In the genomic region with DNA sequence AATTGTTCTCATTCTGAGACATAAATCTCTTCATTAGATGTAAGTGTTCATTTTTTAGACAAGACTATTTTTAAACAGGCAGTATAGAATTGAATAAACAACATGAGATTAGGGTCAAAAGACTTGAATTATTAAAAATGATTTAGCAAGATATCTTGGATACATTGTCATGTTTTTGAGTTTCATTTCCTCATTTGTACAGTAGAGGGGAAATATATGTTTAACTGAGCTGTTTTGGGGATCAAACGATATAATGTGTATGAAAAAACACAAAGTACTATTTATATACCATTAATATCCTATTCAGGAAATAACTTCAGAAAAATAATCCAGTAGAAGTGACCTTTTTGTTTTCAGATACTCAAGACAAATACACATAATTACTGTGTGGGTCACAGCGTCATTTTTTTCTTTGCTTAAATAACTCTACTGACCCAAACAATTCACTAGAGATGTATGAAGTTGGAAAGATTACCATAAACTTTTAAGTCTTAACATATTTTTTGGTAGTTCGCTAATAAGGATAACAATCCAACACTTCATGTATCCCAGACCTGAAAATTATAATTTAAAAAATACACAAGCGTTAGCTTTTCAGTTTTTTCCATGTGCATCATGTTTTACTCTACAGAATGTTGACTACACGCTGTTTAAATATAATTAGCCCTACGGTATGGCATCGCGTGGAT, we compare ENCODE assay signal across 1 cellular context.
TF ChIP-seq lines count a peak whose summit lies in the region.

No MANE protein-coding gene starts in this region.

TF ChIP-seq in GM23338, 12 proteins besides CTCF, POLR2A, EP300 and RAD21 (continued from another document):
- TF ChIP-seq, protein P1, sequence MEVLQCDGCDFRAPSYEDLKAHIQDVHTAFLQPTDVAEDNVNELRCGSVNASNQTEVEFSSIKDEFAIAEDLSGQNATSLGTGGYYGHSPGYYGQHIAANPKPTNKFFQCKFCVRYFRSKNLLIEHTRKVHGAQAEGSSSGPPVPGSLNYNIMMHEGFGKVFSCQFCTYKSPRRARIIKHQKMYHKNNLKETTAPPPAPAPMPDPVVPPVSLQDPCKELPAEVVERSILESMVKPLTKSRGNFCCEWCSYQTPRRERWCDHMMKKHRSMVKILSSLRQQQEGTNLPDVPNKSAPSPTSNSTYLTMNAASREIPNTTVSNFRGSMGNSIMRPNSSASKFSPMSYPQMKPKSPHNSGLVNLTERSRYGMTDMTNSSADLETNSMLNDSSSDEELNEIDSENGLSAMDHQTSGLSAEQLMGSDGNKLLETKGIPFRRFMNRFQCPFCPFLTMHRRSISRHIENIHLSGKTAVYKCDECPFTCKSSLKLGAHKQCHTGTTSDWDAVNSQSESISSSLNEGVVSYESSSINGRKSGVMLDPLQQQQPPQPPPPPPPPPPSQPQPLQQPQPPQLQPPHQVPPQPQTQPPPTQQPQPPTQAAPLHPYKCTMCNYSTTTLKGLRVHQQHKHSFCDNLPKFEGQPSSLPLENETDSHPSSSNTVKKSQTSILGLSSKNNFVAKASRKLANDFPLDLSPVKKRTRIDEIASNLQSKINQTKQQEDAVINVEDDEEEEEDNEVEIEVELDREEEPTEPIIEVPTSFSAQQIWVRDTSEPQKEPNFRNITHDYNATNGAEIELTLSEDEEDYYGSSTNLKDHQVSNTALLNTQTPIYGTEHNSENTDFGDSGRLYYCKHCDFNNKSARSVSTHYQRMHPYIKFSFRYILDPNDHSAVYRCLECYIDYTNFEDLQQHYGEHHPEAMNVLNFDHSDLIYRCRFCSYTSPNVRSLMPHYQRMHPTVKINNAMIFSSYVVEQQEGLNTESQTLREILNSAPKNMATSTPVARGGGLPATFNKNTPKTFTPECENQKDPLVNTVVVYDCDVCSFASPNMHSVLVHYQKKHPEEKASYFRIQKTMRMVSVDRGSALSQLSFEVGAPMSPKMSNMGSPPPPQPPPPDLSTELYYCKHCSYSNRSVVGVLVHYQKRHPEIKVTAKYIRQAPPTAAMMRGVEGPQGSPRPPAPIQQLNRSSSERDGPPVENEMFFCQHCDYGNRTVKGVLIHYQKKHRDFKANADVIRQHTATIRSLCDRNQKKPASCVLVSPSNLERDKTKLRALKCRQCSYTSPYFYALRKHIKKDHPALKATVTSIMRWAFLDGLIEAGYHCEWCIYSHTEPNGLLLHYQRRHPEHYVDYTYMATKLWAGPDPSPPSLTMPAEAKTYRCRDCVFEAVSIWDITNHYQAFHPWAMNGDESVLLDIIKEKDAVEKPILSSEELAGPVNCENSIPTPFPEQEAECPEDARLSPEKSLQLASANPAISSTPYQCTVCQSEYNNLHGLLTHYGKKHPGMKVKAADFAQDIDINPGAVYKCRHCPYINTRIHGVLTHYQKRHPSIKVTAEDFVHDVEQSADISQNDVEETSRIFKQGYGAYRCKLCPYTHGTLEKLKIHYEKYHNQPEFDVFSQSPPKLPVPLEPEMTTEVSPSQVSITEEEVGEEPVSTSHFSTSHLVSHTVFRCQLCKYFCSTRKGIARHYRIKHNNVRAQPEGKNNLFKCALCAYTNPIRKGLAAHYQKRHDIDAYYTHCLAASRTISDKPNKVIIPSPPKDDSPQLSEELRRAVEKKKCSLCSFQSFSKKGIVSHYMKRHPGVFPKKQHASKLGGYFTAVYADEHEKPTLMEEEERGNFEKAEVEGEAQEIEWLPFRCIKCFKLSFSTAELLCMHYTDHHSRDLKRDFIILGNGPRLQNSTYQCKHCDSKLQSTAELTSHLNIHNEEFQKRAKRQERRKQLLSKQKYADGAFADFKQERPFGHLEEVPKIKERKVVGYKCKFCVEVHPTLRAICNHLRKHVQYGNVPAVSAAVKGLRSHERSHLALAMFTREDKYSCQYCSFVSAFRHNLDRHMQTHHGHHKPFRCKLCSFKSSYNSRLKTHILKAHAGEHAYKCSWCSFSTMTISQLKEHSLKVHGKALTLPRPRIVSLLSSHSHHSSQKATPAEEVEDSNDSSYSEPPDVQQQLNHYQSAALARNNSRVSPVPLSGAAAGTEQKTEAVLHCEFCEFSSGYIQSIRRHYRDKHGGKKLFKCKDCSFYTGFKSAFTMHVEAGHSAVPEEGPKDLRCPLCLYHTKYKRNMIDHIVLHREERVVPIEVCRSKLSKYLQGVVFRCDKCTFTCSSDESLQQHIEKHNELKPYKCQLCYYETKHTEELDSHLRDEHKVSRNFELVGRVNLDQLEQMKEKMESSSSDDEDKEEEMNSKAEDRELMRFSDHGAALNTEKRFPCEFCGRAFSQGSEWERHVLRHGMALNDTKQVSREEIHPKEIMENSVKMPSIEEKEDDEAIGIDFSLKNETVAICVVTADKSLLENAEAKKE (CRISPR knock-in tag; IDR thresholded peaks at IDR 0.05) = no peak
- no peak for TF ChIP-seq POLR2AphosphoS5 (IDR thresholded peaks at IDR 0.05; ENCODE audit: low read depth)
